In genomic region chr17:78124081-78124835, GRCh38 we compare ENCODE assay signal across 12 cellular contexts. TPM values are rescaled to one million over a fixed set of nuclear protein-coding genes. Genes with fewer than 3 reads are reported as not detected.
DNase-seq lines count a peak whose midpoint lies in the region; ATAC-seq and TF ChIP-seq lines count a peak whose summit lies in the region.
"Had no signal": no experiment of that assay in that cellular context is flagged by ENCODE, and none has a peak within 500 bp of the region (broad histone marks: within the 10 kb centered on the region; RNA-seq: fewer than 3 reads in every experiment).

No MANE protein-coding gene starts in this region.

- TF ChIP-seq POLR2A in GM18505 (IDR thresholded peaks at IDR 0.05; ENCODE audit: borderline replicate concordance, extremely low read depth, insufficient read depth, insufficient read length): peak; percentile 36

- H3K9me3 Mint-ChIP-seq in CD14-positive monocyte: peaks cover 0 to 1% (median 0%) of the 10 kb centered on the region in 7 donors
- H3K9me3 Mint-ChIP-seq: H9 had no signal

- ATAC-seq in GM18505 (IDR thresholded peaks at IDR 0.05; ENCODE audit: unreplicated experiment): no peak

- H3K27ac Mint-ChIP-seq in CD14-positive monocyte: peak overlapping the region in 2 of 7 donors; percentile 19 to 25

- peak overlapping the region; percentile 72 for H3K9ac ChIP-seq in OCI-LY3 (ENCODE audit: low read length)

- peak overlapping the region; percentile 16 to 55 for H3K4me3 Mint-ChIP-seq in CD14-positive monocyte
- H3K4me3 Mint-ChIP-seq: H9 had no signal

- H3K4me3 ChIP-seq in OCI-LY3 (ENCODE audit: low read length): peak overlapping the region; percentile 91
- H3K4me3 ChIP-seq: sigmoid colon had no signal

- TF ChIP-seq CTCF in CD14-positive monocyte (IDR thresholded peaks at IDR 0.05) (no peak), OCI-LY3 (IDR thresholded peaks at IDR 0.05; ENCODE audit: low read depth, low read length) (no peak)

- peak overlapping the region; percentile 74 for H3K27ac ChIP-seq in OCI-LY3 (ENCODE audit: low read length)

- DNase-seq in CD14-positive monocyte (ENCODE audit: low spot score) (peak; percentile 63), germinal center (ENCODE audit: low spot score) (peak; percentile 81), cerebellar nuclear complex (lab: John Stamatoyannopoulos, UW) (no peak), ureter (ENCODE audit: low spot score) (no peak), NCI-H187 treated with DMSO at 0.1 percent for 48 hours (lab: John Stamatoyannopoulos, UW) (no peak), NCI-H2081 treated with DMSO at 0.1 percent for 48 hours (lab: John Stamatoyannopoulos, UW) (no peak)
- DNase-seq: central memory CD4-positive, alpha-beta T cell; H9; NCI-H1092 treated with DMSO at 0.1 percent for 48 hours; sigmoid colon had no signal

- H3K27me3 ChIP-seq in OCI-LY3 (ENCODE audit: low read depth, low read length): no peaks in the 10 kb centered on the region

- peak overlapping the region; percentile 96 for H3K4me2 ChIP-seq in OCI-LY3 (ENCODE audit: low read length)

- peaks cover 15% of the 10 kb centered on the region for H4K20me1 ChIP-seq in OCI-LY3 (ENCODE audit: insufficient read depth, low read length)

- peaks cover 0 to 6% (median 0%) of the 10 kb centered on the region in 3 donors for H3K27me3 Mint-ChIP-seq in CD14-positive monocyte (ENCODE audit: low read depth in 3 of 3)

- H2AFZ ChIP-seq in OCI-LY3 (ENCODE audit: low read depth, low read length): no peak overlapping the region

- H3K36me3 Mint-ChIP-seq in CD14-positive monocyte: peaks cover 43 to 54% of the 10 kb centered on the region in 2 donors

- peaks cover 55% of the 10 kb centered on the region for H3K4me1 ChIP-seq in OCI-LY3 (ENCODE audit: low read length)

- H3K4me1 Mint-ChIP-seq in CD14-positive monocyte: peaks cover 64% of the 10 kb centered on the region

- H3K9me3 ChIP-seq in OCI-LY3 (ENCODE audit: insufficient read depth, low read length): no peaks in the 10 kb centered on the region
- H3K9me3 ChIP-seq: sigmoid colon had no signal

- H3K79me2 ChIP-seq in OCI-LY3 (ENCODE audit: low read length): peaks cover 30% of the 10 kb centered on the region

- peaks cover 43% of the 10 kb centered on the region for H3K36me3 ChIP-seq in OCI-LY3 (replicated peaks; ENCODE audit: low read depth, low read length)

- intact Hi-C loops in CD14-positive monocyte (cut with micrococcal nuclease): no loop called here

RNA-seq across cellular contexts. Expression of gene TMC6, which starts 4.3 kb away (rescaled TPM):
- 10 to 100 TPM; 60.1 to 79.2 TPM for polyA plus RNA-seq in CD14-positive monocyte
- 151 TPM for total RNA-seq in ureter

RNA-seq across cellular contexts. Expression of gene TMC8, which starts 6.3 kb away (rescaled TPM):
- polyA plus RNA-seq in CD14-positive monocyte: 10 to 100 TPM; 13.3 to 15.1 TPM
- total RNA-seq in ureter: 18.2 TPM

RNA-seq across cellular contexts. Expression of gene C17orf99, which starts 21.9 kb away (rescaled TPM):
- not detected for polyA plus RNA-seq in CD14-positive monocyte
- 0.21 TPM for total RNA-seq in ureter
- total RNA-seq: H9, sigmoid colon had no signal

RNA-seq across cellular contexts. Expression of gene SYNGR2, which starts 44.1 kb away (rescaled TPM):
- polyA plus RNA-seq in CD14-positive monocyte: 100 to 1,000 TPM; 350 to 402 TPM
- total RNA-seq in ureter: 119 TPM

Comparison
In these comparisons a context has a peak if more than half of its experiments do, and no peak if none do; other contexts are left out.
1. DNase-seq: peak in CD14-positive monocyte (single experiment) and germinal center (single experiment); none in cerebellar nuclear complex (0 of 2), ureter (single experiment), NCI-H187 treated with DMSO at 0.1 percent for 48 hours (single experiment) and NCI-H2081 treated with DMSO at 0.1 percent for 48 hours (single experiment).